In the genomic region with DNA sequence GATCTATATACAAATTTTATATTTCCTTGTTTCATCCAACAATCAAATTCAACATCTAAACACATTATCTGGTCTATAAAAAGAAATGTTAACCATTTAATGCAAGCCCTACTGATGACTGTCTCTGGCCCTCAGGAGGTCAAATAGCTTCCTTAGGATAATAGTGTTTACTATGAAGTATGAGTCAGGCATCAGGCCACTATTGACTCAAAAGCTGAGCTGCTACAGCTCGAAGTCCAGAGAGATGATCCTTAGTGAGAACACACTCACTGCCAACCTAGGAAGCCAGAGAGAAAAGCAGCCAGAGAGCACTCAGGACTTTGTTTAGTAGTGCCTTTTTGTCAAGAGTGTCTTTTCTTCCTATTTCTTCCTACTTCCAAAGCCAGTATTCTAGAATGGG, we compare ENCODE assay signal across 13 cellular contexts.
A peak's percentile ranks its signal among the peaks of the same experiment; 100 is the strongest.
DNase-seq lines count a peak whose midpoint lies in the region; ATAC-seq and TF ChIP-seq lines count a peak whose summit lies in the region.
"Had no signal": no experiment of that assay in that cellular context is flagged by ENCODE, and none has a peak within 500 bp of the region (broad histone marks: within the 10 kb centered on the region; RNA-seq: fewer than 3 reads in every experiment).

No MANE protein-coding gene starts in this region.

- H3K4me1 Mint-ChIP-seq in WTC11, result peaks cover 46% of the 10 kb centered on the region
- no peaks in the 10 kb centered on the region for H3K4me1 Mint-ChIP-seq in CD14-positive monocyte
- no peaks in the 10 kb centered on the region for H3K4me1 Mint-ChIP-seq in activated T-cell treated with anti-CD3 and anti-CD28 coated beads, Interleukin-2, amount 50 U/mL, for 24 hours (ENCODE audit: low read depth)
- H3K4me1 Mint-ChIP-seq: activated naive CD8-positive, alpha-beta T cell treated with anti-CD3 and anti-CD28 coated beads, Interleukin-2, amount 10 ng/mL, durations not matched to agents 7 days and 5 days had no signal

- ATAC-seq in Right ventricle myocardium superior (ENCODE audit: poor library complexity) (peak; percentile 22), WTC11 (no peak)

- no peaks in the 10 kb centered on the region for H3K36me3 Mint-ChIP-seq in WTC11
- no peaks in the 10 kb centered on the region for H3K36me3 Mint-ChIP-seq in CD14-positive monocyte
- H3K36me3 Mint-ChIP-seq in activated T-cell treated with anti-CD3 and anti-CD28 coated beads, Interleukin-2, amount 50 U/mL, for 24 hours (ENCODE audit: low read depth), result no peaks in the 10 kb centered on the region
- H3K36me3 Mint-ChIP-seq: activated naive CD8-positive, alpha-beta T cell treated with anti-CD3 and anti-CD28 coated beads, Interleukin-2, amount 10 ng/mL, durations not matched to agents 7 days and 5 days had no signal

- intact Hi-C loops in Right ventricle myocardium superior (cut with DNase I) (no loop called here), CD14-positive monocyte (cut with micrococcal nuclease) (no loop called here)

- POLR2A ChIA-PET in WTC11 (lab: Charles Lee), result no interaction called here

- H3K4me3 Mint-ChIP-seq in WTC11 (no peak overlapping the region), CD14-positive monocyte (no peak overlapping the region)
- H3K4me3 Mint-ChIP-seq in activated T-cell treated with anti-CD3 and anti-CD28 coated beads, Interleukin-2, amount 50 U/mL, for 24 hours, result no peak overlapping the region
- H3K4me3 Mint-ChIP-seq: activated naive CD8-positive, alpha-beta T cell treated with anti-CD3 and anti-CD28 coated beads, Interleukin-2, amount 10 ng/mL, durations not matched to agents 7 days and 5 days had no signal

- no peak for TF ChIP-seq CTCF in right atrium auricular region (IDR thresholded peaks at IDR 0.05)
- TF ChIP-seq CTCF in WTC11 (IDR thresholded peaks at IDR 0.05), result no peak
- TF ChIP-seq CTCF in CD14-positive monocyte (IDR thresholded peaks at IDR 0.05), result no peak

- CTCF ChIA-PET in WTC11 (lab: Charles Lee), result no interaction called here

- no peaks in the 10 kb centered on the region for H3K36me3 ChIP-seq in right atrium auricular region
- H3K36me3 ChIP-seq: BLaER1 had no signal

- H3K9me3 Mint-ChIP-seq in WTC11 (no peaks in the 10 kb centered on the region), CD14-positive monocyte (no peaks in the 10 kb centered on the region)
- no peaks in the 10 kb centered on the region for H3K9me3 Mint-ChIP-seq in activated T-cell treated with anti-CD3 and anti-CD28 coated beads, Interleukin-2, amount 50 U/mL, for 24 hours
- H3K9me3 Mint-ChIP-seq: activated naive CD8-positive, alpha-beta T cell treated with anti-CD3 and anti-CD28 coated beads, Interleukin-2, amount 10 ng/mL, durations not matched to agents 7 days and 5 days had no signal

- H3K27ac Mint-ChIP-seq in WTC11 (no peak overlapping the region), CD14-positive monocyte (no peak overlapping the region)
- H3K27ac Mint-ChIP-seq in activated T-cell treated with anti-CD3 and anti-CD28 coated beads, Interleukin-2, amount 50 U/mL, for 24 hours, result no peak overlapping the region
- H3K27ac Mint-ChIP-seq: activated naive CD8-positive, alpha-beta T cell treated with anti-CD3 and anti-CD28 coated beads, Interleukin-2, amount 10 ng/mL, durations not matched to agents 7 days and 5 days had no signal

- no peaks in the 10 kb centered on the region for H3K27me3 ChIP-seq in right atrium auricular region
- H3K27me3 ChIP-seq: BLaER1 had no signal

- H3K27me3 Mint-ChIP-seq in WTC11 (ENCODE audit: low read depth) (peaks cover 5% of the 10 kb centered on the region; the same call in 1 of the 2 replicates), CD14-positive monocyte (ENCODE audit: low read depth in 3 of 3) (peaks cover 0 to 4% (median 0%) of the 10 kb centered on the region in 3 donors)
- H3K27me3 Mint-ChIP-seq in activated T-cell treated with anti-CD3 and anti-CD28 coated beads, Interleukin-2, amount 50 U/mL, for 24 hours, result no peaks in the 10 kb centered on the region
- H3K27me3 Mint-ChIP-seq: activated naive CD8-positive, alpha-beta T cell treated with anti-CD3 and anti-CD28 coated beads, Interleukin-2, amount 10 ng/mL, durations not matched to agents 7 days and 5 days had no signal

- H3K9me3 ChIP-seq in right atrium auricular region, result no peaks in the 10 kb centered on the region
- H3K9me3 ChIP-seq: BLaER1 had no signal

- no peak overlapping the region for H3K4me3 ChIP-seq in right atrium auricular region
- H3K4me3 ChIP-seq: BLaER1 had no signal

- no peak for DNase-seq in Right ventricle myocardium superior
- DNase-seq in right atrium auricular region (ENCODE audit: low spot score), result no peak
- no peak for DNase-seq in WTC11 (ENCODE audit: low spot score)
- peak; percentile 16 for DNase-seq in iPS-NIHi7 (ENCODE audit: extremely low spot score)
- no peak for DNase-seq in NK-92 treated with Interleukin-12 subunit alpha and Interleukin-12 subunit beta, amount 100 ng/mL, for 24 hours (lab: John Stamatoyannopoulos, UW)
- DNase-seq in CD14-positive monocyte (ENCODE audit: low spot score), result no peak
- no peak for DNase-seq in activated T-cell treated with anti-CD3 and anti-CD28 coated beads, Interleukin-2, amount 50 U/mL, for 24 hours
- no peak for DNase-seq in globus pallidus (ENCODE audit: low spot score)
- DNase-seq: activated naive CD8-positive, alpha-beta T cell treated with anti-CD3 and anti-CD28 coated beads, Interleukin-2, amount 10 ng/mL, durations not matched to agents 7 days and 5 days; left cardiac atrium; NCI-H1105; stimulated activated CD4-positive, alpha-beta T cell treated with anti-CD3 and anti-CD28 coated beads, Interleukin-4, amount 100 ng/mL, for 24 hours had no signal

- no peak overlapping the region for H3K27ac ChIP-seq in right atrium auricular region
- H3K27ac ChIP-seq: BLaER1 had no signal

- no peaks in the 10 kb centered on the region for H3K4me1 ChIP-seq in right atrium auricular region
- H3K4me1 ChIP-seq: BLaER1 had no signal

TF ChIP-seq in WTC11, 78 proteins besides CTCF, POLR2A, EP300 and RAD21:
- TF ChIP-seq, protein P1, sequence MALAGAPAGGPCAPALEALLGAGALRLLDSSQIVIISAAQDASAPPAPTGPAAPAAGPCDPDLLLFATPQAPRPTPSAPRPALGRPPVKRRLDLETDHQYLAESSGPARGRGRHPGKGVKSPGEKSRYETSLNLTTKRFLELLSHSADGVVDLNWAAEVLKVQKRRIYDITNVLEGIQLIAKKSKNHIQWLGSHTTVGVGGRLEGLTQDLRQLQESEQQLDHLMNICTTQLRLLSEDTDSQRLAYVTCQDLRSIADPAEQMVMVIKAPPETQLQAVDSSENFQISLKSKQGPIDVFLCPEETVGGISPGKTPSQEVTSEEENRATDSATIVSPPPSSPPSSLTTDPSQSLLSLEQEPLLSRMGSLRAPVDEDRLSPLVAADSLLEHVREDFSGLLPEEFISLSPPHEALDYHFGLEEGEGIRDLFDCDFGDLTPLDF (CRISPR knock-in tag; IDR thresholded peaks at IDR 0.05), result no peak
- peak; percentile 21; the same call in 1 of the 2 replicates for TF ChIP-seq GABPB1 (CRISPR knock-in tag; IDR thresholded peaks at IDR 0.05)
- no peak for TF ChIP-seq ZNF396 (CRISPR knock-in tag; IDR thresholded peaks at IDR 0.05; ENCODE audit: borderline replicate concordance)
- TF ChIP-seq, protein P2, sequence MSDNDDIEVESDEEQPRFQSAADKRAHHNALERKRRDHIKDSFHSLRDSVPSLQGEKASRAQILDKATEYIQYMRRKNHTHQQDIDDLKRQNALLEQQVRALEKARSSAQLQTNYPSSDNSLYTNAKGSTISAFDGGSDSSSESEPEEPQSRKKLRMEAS (CRISPR knock-in tag; IDR thresholded peaks at IDR 0.05), result no peak
TF ChIP-seq in WTC11: peak in this region for 1.
